ENCODE assay signal across 1 cellular context in the genomic region with DNA sequence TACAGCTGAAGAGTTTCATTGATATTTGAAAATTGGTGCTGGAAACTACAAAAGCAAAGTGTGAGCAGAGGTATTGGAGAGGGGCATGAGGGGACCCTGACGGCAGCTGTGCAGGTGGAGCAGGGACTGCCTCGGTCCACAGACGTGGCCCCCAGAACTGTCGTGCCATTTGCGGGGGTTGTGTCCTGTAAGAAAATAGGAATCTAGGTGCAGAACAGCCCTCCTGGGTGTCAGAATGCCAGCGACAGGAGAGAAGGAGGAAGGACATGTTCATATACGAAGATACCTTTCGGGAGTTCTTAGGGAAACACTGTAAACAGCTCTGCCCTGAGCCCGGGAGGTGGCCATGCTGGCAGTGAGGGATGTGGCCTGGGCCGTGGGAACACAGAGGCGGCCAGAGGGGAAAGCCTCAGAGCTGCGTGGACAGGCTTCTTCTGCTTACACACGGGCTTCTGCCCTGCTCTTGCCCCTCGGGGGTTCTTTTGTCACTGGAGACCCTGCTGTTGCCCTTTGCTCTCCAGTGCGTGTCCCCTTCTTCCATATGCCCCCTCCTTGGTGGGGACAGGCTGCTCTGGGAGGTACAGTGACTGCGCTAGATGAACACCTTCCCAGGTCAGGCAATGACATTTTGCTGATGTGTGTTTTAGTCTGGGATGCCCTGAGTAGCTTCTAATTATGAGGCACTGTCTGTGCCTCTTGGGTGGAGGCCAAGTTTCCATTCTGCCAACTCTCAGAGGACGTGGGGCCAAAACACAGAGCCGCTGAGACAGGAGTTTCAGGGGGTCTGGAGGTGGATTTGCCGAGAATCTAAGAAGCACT.
TF ChIP-seq lines count a peak whose summit lies in the region.

No MANE protein-coding gene starts in this region.

TF ChIP-seq in endothelial cell of umbilical vein, 7 proteins besides CTCF, POLR2A, EP300 and RAD21:
- TF ChIP-seq FOS (IDR thresholded peaks at IDR 0.05; ENCODE audit: borderline replicate concordance, insufficient read depth, low read length) (no peak), EZH2 (IDR thresholded peaks at IDR 0.05; ENCODE audit: borderline replicate concordance, low read depth, low read length, severe bottlenecking) (no peak), MYC (IDR thresholded peaks at IDR 0.05; ENCODE audit: low read depth, low read length) (no peak), GATA2 (IDR thresholded peaks at IDR 0.05; ENCODE audit: insufficient read depth, insufficient read length, low read depth, low read length) (no peak), JUN (IDR thresholded peaks at IDR 0.05; ENCODE audit: borderline replicate concordance, insufficient read depth, insufficient read length, low read depth) (no peak), POLR2AphosphoS5 (IDR thresholded peaks at IDR 0.05; ENCODE audit: insufficient read depth, low read depth, low read length) (no peak), MAX (IDR thresholded peaks at IDR 0.05; ENCODE audit: insufficient read depth, insufficient read length) (no peak)
TF ChIP-seq in endothelial cell of umbilical vein: peak in this region for 0.
